Comparison of ENCODE assay signal across 8 cellular contexts in the genomic region with DNA sequence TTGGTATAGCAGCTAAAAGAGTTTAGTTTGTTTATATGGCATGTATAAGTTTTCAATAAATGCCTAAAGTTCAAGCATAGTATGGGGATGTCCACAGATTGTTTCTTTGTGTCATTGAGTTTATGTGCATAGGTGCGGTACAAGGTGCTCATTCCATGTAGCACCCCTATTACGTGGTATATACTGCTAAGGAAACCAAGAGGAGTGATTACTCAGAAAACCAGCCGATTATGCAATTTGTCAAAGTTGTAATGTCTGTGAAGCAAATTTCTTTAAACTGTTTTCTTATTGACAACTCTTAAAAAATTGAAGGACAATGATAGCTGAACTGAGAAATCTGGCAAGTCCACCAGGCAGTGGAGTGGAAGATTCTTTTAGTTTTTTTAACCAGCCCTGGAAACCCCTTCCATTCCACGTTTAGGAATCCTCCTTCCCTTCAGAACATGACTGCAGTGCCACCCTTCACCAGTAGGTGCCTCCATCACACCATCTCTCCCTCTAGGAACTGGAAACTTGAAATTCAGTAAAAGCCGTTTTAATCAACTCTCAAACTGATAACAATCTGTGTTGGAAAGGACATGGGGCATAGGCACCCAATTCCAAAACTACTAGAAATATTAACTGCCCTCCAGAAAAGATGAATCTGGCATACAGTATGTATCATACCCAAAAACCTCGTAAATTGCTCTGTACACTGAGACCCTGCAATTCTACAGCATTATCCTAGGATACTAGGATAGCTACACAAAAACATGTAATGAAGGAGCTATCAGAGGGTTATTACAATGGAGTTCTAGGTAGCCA. TPM values are rescaled to one million over a fixed set of nuclear protein-coding genes. Genes with fewer than 3 reads are reported as not detected.
DNase-seq lines count a peak whose midpoint lies in the region; ATAC-seq and TF ChIP-seq lines count a peak whose summit lies in the region.

No MANE protein-coding gene starts in this region.

- WGBS in heart left ventricle, 4 donors, result 43 to 56% (median 48%) methylated on average over 6 of the region's 6 CpGs
- 51 to 56% (median 51%) methylated on average over 6 of the region's 6 CpGs for WGBS in psoas muscle, 3 donors

- no peaks in the 10 kb centered on the region for H3K79me2 ChIP-seq in SU-DHL-6 (ENCODE audit: insufficient read depth, low read length)

- H3K4me1 ChIP-seq in heart left ventricle (peaks cover 9 to 65% (median 46%) of the 10 kb centered on the region in 12 donors), psoas muscle (peaks cover 15% of the 10 kb centered on the region), vagina (peaks cover 40% of the 10 kb centered on the region)

- H3K27ac ChIP-seq in SU-DHL-6 (ENCODE audit: low read depth, low read length) (no peak overlapping the region), heart left ventricle (peak overlapping the region; percentile 53 to 88 (median 79)), psoas muscle (no peak overlapping the region), vagina (peak overlapping the region; percentile 82)

- intact Hi-C loops in heart left ventricle (cut with DNase I) (loop anchor here (1.0 to 10.0 kb wide), 18 partner anchors 42 to 445 kb away; a partner anchor contains a TSS), psoas muscle (cut with DNase I) (loop anchor here (1.0 to 10.0 kb wide), 4 partner anchors 48 to 234 kb away; no protein-coding TSS in a partner anchor), vagina (cut with DNase I) (loop anchor here (5.0 kb wide), 1 partner anchor 233 kb away; no protein-coding TSS in a partner anchor)

- no peaks in the 10 kb centered on the region for H4K20me1 ChIP-seq in SU-DHL-6 (ENCODE audit: low read depth, low read length)

- H3K9me2 ChIP-seq in SU-DHL-6 (replicated peaks; ENCODE audit: insufficient read depth, low read length), result no peaks in the 10 kb centered on the region

- H3K27me3 ChIP-seq in SU-DHL-6 (ENCODE audit: low read length), result no peaks in the 10 kb centered on the region
- H3K27me3 ChIP-seq in heart left ventricle, result no peaks in the 10 kb centered on the region
- H3K27me3 ChIP-seq in psoas muscle (ENCODE audit: insufficient read depth in 3 of 3, low read length in 2 of 3), result no peaks in the 10 kb centered on the region
- H3K27me3 ChIP-seq in vagina, result no peaks in the 10 kb centered on the region

- no peak overlapping the region for H2AFZ ChIP-seq in SU-DHL-6 (ENCODE audit: low read depth, low read length, severe bottlenecking)

- TF ChIP-seq POLR2A in heart left ventricle (IDR thresholded peaks at IDR 0.05) (no peak), vagina (IDR thresholded peaks at IDR 0.05) (no peak)

- H3K9me3 ChIP-seq in SU-DHL-6 (ENCODE audit: insufficient read depth, low read length) (no peaks in the 10 kb centered on the region), heart left ventricle (no peaks in the 10 kb centered on the region), psoas muscle (no peaks in the 10 kb centered on the region), vagina (no peaks in the 10 kb centered on the region)

- no peak overlapping the region for H3K9ac ChIP-seq in SU-DHL-6 (ENCODE audit: low read length)

- no peak overlapping the region for H3K27ac Mint-ChIP-seq in activated naive CD4-positive, alpha-beta T cell treated with anti-CD3 and anti-CD28 coated beads, Interleukin-2, amount 50 U/mL, for 72 hours

- H3K4me3 ChIP-seq in SU-DHL-6 (ENCODE audit: insufficient read depth, low read length, poor library complexity, severe bottlenecking), result no peak overlapping the region
- H3K4me3 ChIP-seq in heart left ventricle, result no peak overlapping the region
- H3K4me3 ChIP-seq in psoas muscle, result no peak overlapping the region
- H3K4me3 ChIP-seq in vagina, result no peak overlapping the region

- DNase-seq in DMS79 (lab: John Stamatoyannopoulos, UW), result peak; percentile 18
- DNase-seq in LHCN-M2 (ENCODE audit: low read depth), result peak; percentile 70
- peak; percentile 60 to 72 for DNase-seq in activated naive CD4-positive, alpha-beta T cell treated with anti-CD3 and anti-CD28 coated beads, Interleukin-2, amount 50 U/mL, for 72 hours (ENCODE audit: low spot score in 2 of 2)
- peak; percentile 45 to 67 (median 60) for DNase-seq in heart left ventricle
- peak; percentile 69 to 82 for DNase-seq in psoas muscle
- no peak for DNase-seq in vagina (ENCODE audit: extremely low spot score in 2 of 2)

- TF ChIP-seq CTCF in SU-DHL-6 (IDR thresholded peaks at IDR 0.05; ENCODE audit: insufficient read depth, low read length, poor library complexity, severe bottlenecking) (peak; percentile 97), heart left ventricle (IDR thresholded peaks at IDR 0.05) (peak; percentile 93 to 99 (median 98)), psoas muscle (IDR thresholded peaks at IDR 0.05) (peak; percentile 99), vagina (IDR thresholded peaks at IDR 0.05) (peak; percentile 87 to 98 (median 91))

- H3F3A ChIP-seq in SU-DHL-6 (ENCODE audit: insufficient read depth), result no peaks in the 10 kb centered on the region

- no peak overlapping the region for H3K4me2 ChIP-seq in SU-DHL-6 (ENCODE audit: low read depth, low read length, poor library complexity, severe bottlenecking)

- ATAC-seq in activated naive CD4-positive, alpha-beta T cell treated with anti-CD3 and anti-CD28 coated beads, Interleukin-2, amount 50 U/mL, for 72 hours, result peak; percentile 36 to 44
- ATAC-seq in heart left ventricle (peak in 1 of 4 donors; percentile 32), psoas muscle (peak; percentile 56 to 74 (median 68)), HG03196 (IDR thresholded peaks at IDR 0.05; ENCODE audit: unreplicated experiment) (no peak)

- H3K9me3 Mint-ChIP-seq in activated naive CD4-positive, alpha-beta T cell treated with anti-CD3 and anti-CD28 coated beads, Interleukin-2, amount 50 U/mL, for 72 hours, result no peaks in the 10 kb centered on the region

- H3K36me3 ChIP-seq in SU-DHL-6 (ENCODE audit: low read length) (peaks cover 2% of the 10 kb centered on the region; the same call in 1 of the 2 replicates), heart left ventricle (peaks cover 0 to 12% (median 0%) of the 10 kb centered on the region in 9 donors), psoas muscle (ENCODE audit: insufficient read depth in 1 of 2, low read depth in 1 of 2) (peaks cover 0 to 3% of the 10 kb centered on the region in 2 donors), vagina (no peaks in the 10 kb centered on the region)

- H3K36me3 Mint-ChIP-seq in activated naive CD4-positive, alpha-beta T cell treated with anti-CD3 and anti-CD28 coated beads, Interleukin-2, amount 50 U/mL, for 72 hours, result peaks cover 0 to 10% of the 10 kb centered on the region in 2 donors

RNA-seq across cellular contexts. Expression of a gene that starts 43.5 kb away (rescaled TPM):
- total RNA-seq in LHCN-M2 (2014; rRNA removed) (29.4 and 33.5 TPM in 2 replicates), heart left ventricle (1 to 10 TPM; 2.8 to 7.5 (median 4.8) TPM), psoas muscle (1 to 10 TPM in 1 of 4 donors, under 1 TPM in 3; 0.63 to 1.4 (median 0.92) TPM), vagina (3.7 TPM)
- 10.5 TPM for polyA plus RNA-seq in LHCN-M2 (2012)
- total RNA-seq in activated naive CD4-positive, alpha-beta T cell treated with anti-CD3 and anti-CD28 coated beads, Interleukin-2, amount 50 U/mL, for 72 hours, result 10 to 100 TPM; 18.5 to 18.9 TPM
- polyA plus RNA-seq in heart left ventricle (1 to 10 TPM; 1.6 to 3.2 TPM), psoas muscle (1 to 10 TPM; 1.1 to 1.8 (median 1.2) TPM)

RNA-seq across cellular contexts. Expression of a gene that starts 43.5 kb away (rescaled TPM):
- total RNA-seq in LHCN-M2 (2014; rRNA removed), result 41.1 and 43.5 TPM in 2 replicates
- 7.8 TPM for polyA plus RNA-seq in LHCN-M2 (2012)
- 10 to 100 TPM; 19.6 to 36.2 TPM for total RNA-seq in activated naive CD4-positive, alpha-beta T cell treated with anti-CD3 and anti-CD28 coated beads, Interleukin-2, amount 50 U/mL, for 72 hours
- total RNA-seq in heart left ventricle, result 10 to 100 TPM in 6 of 9 donors, 1 to 10 TPM in 3; 5.7 to 15.2 (median 11.9) TPM
- 1 to 10 TPM; 5.8 to 6.1 TPM for polyA plus RNA-seq in heart left ventricle
- 1 to 10 TPM; 4.2 to 9.5 (median 7.9) TPM for total RNA-seq in psoas muscle
- 10 to 100 TPM in 1 of 3 donors, 1 to 10 TPM in 2; 3.6 to 14.9 (median 5.4) TPM for polyA plus RNA-seq in psoas muscle
- 6.4 TPM for total RNA-seq in vagina

RNA-seq across cellular contexts. Expression of a gene that starts 50.4 kb away (rescaled TPM):
- total RNA-seq in LHCN-M2 (2014; rRNA removed) (28.2 and 30.0 TPM in 2 replicates), heart left ventricle (10 to 100 TPM in 7 of 9 donors, 1 to 10 TPM in 2; 8.3 to 21.4 (median 11.0) TPM), psoas muscle (10 to 100 TPM in 2 of 4 donors, 1 to 10 TPM in 2; 6.8 to 19.6 (median 11.6) TPM), vagina (19.2 TPM)
- 11.8 TPM for polyA plus RNA-seq in LHCN-M2 (2012)
- 10 to 100 TPM in 1 of 2 donors, 1 to 10 TPM in 1; 4.2 to 10.9 TPM for total RNA-seq in activated naive CD4-positive, alpha-beta T cell treated with anti-CD3 and anti-CD28 coated beads, Interleukin-2, amount 50 U/mL, for 72 hours
- polyA plus RNA-seq in heart left ventricle (10 to 100 TPM in 1 of 2 donors, 1 to 10 TPM in 1; 2.6 to 13.4 TPM), psoas muscle (1 to 10 TPM; 2.2 to 8.7 (median 8.6) TPM)

RNA-seq across cellular contexts. Expression of a gene that starts 50.8 kb away (rescaled TPM):
- total RNA-seq in LHCN-M2 (2014; rRNA removed) (80.2 and 87.4 TPM in 2 replicates), heart left ventricle (100 to 1,000 TPM in 2 of 9 donors, 10 to 100 TPM in 7; 40.2 to 124 (median 54.6) TPM), psoas muscle (10 to 100 TPM; 27.2 to 47.9 (median 32.7) TPM), vagina (23.6 TPM)
- 44.3 TPM for polyA plus RNA-seq in LHCN-M2 (2012)
- 10 to 100 TPM; 19.4 to 20.9 TPM for total RNA-seq in activated naive CD4-positive, alpha-beta T cell treated with anti-CD3 and anti-CD28 coated beads, Interleukin-2, amount 50 U/mL, for 72 hours
- polyA plus RNA-seq in heart left ventricle (10 to 100 TPM; 65.5 to 73.0 TPM), psoas muscle (10 to 100 TPM; 33.6 to 54.0 (median 53.8) TPM)

Comparison
In these comparisons a context has a peak if more than half of its experiments do, and no peak if none do; other contexts are left out.
1. DNase-seq: peak in DMS79 (single experiment), LHCN-M2 (single experiment), activated naive CD4-positive, alpha-beta T cell treated with anti-CD3 and anti-CD28 coated beads, Interleukin-2, amount 50 U/mL, for 72 hours (2 of 2), heart left ventricle (5 of 5) and psoas muscle (2 of 2); none in vagina (0 of 2).
2. H3K27ac ChIP-seq: peak in heart left ventricle (12 of 12) and vagina (single experiment); none in SU-DHL-6 (single experiment) and psoas muscle (single experiment).
3. Peak in every context shown above with its lines, with median percentiles within 50 percentile points of each other: CTCF ChIP-seq.